Comparison of ENCODE assay signal across 10 cellular contexts in genomic region chr13:41700790-41701310, GRCh38.
DNase-seq lines count a peak whose midpoint lies in the region; ATAC-seq and TF ChIP-seq lines count a peak whose summit lies in the region.
"Had no signal": no experiment of that assay in that cellular context is flagged by ENCODE, and none has a peak within 500 bp of the region (broad histone marks: within the 10 kb centered on the region; RNA-seq: fewer than 3 reads in every experiment).

No MANE protein-coding gene starts in this region.

- ATAC-seq in left lobe of liver (peak; percentile 37), HG03139 (IDR thresholded peaks at IDR 0.05; ENCODE audit: unreplicated experiment) (no peak)

- H3K36me3 ChIP-seq in adrenal gland (replicated peaks in 1 of 2), result no peaks in the 10 kb centered on the region
- H3K36me3 ChIP-seq: vagina had no signal

- intact Hi-C loops in CD14-positive monocyte (cut with micrococcal nuclease) (no loop called here), adrenal gland (cut with DNase I) (no loop called here)

- H3K4me1 ChIP-seq in adrenal gland (replicated peaks in 1 of 2), result peaks cover 13 to 25% of the 10 kb centered on the region in 2 donors

- H3K4me3 Mint-ChIP-seq in CD14-positive monocyte, result no peak overlapping the region

- H3K27ac Mint-ChIP-seq in CD14-positive monocyte, result peak overlapping the region in 4 of 7 donors; percentile 11 to 58 (median 31)

- TF ChIP-seq CTCF in CD14-positive monocyte (IDR thresholded peaks at IDR 0.05) (no peak), adrenal gland (IDR thresholded peaks at IDR 0.05) (no peak)

- H3K4me1 Mint-ChIP-seq in CD14-positive monocyte, result peaks cover 26% of the 10 kb centered on the region

- H3K9me3 ChIP-seq in adrenal gland (replicated peaks in 1 of 3), result no peaks in the 10 kb centered on the region
- H3K9me3 ChIP-seq: vagina had no signal

- H3K9me3 Mint-ChIP-seq in CD14-positive monocyte, result no peaks in the 10 kb centered on the region

- DNase-seq in CD14-positive monocyte (ENCODE audit: low spot score) (peak; percentile 54), NCI-H1092 treated with DMSO at 0.1 percent for 48 hours (lab: John Stamatoyannopoulos, UW) (peak; percentile 89), adrenal gland (peak; percentile 37 to 62 (median 47)), left lobe of liver (ENCODE audit: low spot score) (no peak), Ammon's horn (ENCODE audit: low spot score) (no peak), anterior cingulate cortex (lab: John Stamatoyannopoulos, UW) (no peak)
- DNase-seq in activated CD4-positive, alpha-beta T cell treated with anti-CD3 and anti-CD28 coated beads for 4 hours, result no peak

- no peak for TF ChIP-seq POLR2A in adrenal gland (IDR thresholded peaks at IDR 0.05)

- H3K27ac ChIP-seq in adrenal gland, result no peak overlapping the region
- H3K27ac ChIP-seq: vagina had no signal

- peaks cover 8 to 11% of the 10 kb centered on the region in 2 donors for H3K36me3 Mint-ChIP-seq in CD14-positive monocyte

- no peaks in the 10 kb centered on the region for H3K27me3 ChIP-seq in adrenal gland
- H3K27me3 ChIP-seq: vagina had no signal

- H3K4me3 ChIP-seq in adrenal gland, result no peak overlapping the region
- H3K4me3 ChIP-seq: skin epidermis, vagina had no signal

- H3K27me3 Mint-ChIP-seq in CD14-positive monocyte (ENCODE audit: low read depth in 3 of 3), result no peaks in the 10 kb centered on the region

Comparison
In these comparisons a context has a peak if more than half of its experiments do, and no peak if none do; other contexts are left out.
1. DNase-seq: peak in CD14-positive monocyte (single experiment), NCI-H1092 treated with DMSO at 0.1 percent for 48 hours (single experiment) and adrenal gland (7 of 7); none in left lobe of liver (single experiment), Ammon's horn (single experiment), activated CD4-positive, alpha-beta T cell treated with anti-CD3 and anti-CD28 coated beads for 4 hours (0 of 2) and anterior cingulate cortex (0 of 58).